8 cellular contexts compared by ENCODE assay signal in the genomic region with DNA sequence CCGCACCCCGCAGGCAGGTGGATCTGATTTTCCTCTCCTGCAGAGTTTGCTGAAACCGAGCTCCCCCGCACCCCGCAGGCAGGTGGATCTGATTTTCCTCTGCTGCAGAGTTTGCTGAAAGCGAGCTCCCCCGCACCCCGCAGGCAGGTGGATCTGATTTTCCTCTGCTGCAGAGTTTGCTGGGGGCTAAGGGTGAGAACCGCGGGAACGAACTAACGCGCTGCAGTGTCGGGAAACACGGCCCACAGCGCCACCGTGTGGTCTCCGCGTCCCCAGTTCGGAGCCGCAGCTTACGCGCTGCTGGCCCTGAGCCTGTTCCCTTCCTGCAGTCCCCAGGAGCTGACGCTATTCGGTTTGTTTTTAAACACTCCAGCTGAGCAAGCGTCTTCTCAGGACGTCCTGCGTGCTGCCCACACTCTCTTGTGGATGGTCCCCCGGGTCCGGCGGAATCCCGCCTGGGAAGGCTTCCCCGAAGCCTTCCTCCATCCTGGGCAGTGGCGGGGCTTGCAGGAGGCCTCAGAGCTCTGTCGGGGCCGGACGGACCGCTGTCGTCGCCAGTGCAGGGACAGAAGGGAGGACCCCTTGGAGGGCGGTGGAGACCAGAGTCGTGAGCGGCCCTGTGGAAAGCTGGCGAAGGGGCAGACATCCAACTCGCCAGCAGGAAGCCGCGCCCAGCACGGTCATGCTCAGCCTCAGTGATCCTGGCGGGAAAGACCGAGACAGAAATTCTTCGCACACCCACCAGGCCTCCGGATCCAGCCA.
DNase-seq lines count a peak whose midpoint lies in the region; ATAC-seq, FAIRE-seq and TF ChIP-seq lines count a peak whose summit lies in the region.

No MANE protein-coding gene starts in this region.

- H3K4me3 ChIP-seq in liver (ENCODE audit: low read depth in 1 of 3, low read length in 3 of 3), result no peak overlapping the region

- FAIRE-seq in GM18507 (lab: Jason Lieb, UNC), result peak; percentile 42

- 7% methylated on average over 52 of the region's 52 CpGs for WGBS in liver

- H3K36me3 ChIP-seq in liver (ENCODE audit: control insufficient read depth in 4 of 4, insufficient read depth in 3 of 4, low read depth in 1 of 4, low read length in 3 of 4), result no peaks in the 10 kb centered on the region

- peaks cover 0 to 8% (median 1%) of the 10 kb centered on the region in 4 donors for H3K4me1 ChIP-seq in liver (ENCODE audit: control insufficient read depth in 4 of 4, insufficient read depth in 4 of 4, low read length in 3 of 4)

- TF ChIP-seq RAD21 in liver (IDR thresholded peaks at IDR 0.05), result peak; percentile 79 to 86

- peak; percentile 90 for TF ChIP-seq CTCF in liver (IDR thresholded peaks at IDR 0.05; ENCODE audit: low read depth, low read length, missing input control)

- H3K27ac Mint-ChIP-seq in activated CD4-positive, alpha-beta T cell treated with anti-CD3 and anti-CD28 coated beads, Interleukin-2, amount 10 ng/mL, durations not matched to agents 7 days and 5 days, result no peak overlapping the region

- peak; percentile 68 for ATAC-seq in HG03159 (IDR thresholded peaks at IDR 0.05; ENCODE audit: unreplicated experiment)

- H3K9ac ChIP-seq in liver (ENCODE audit: low read depth in 1 of 2, low read length in 2 of 2), result no peak overlapping the region

- CTCF ChIA-PET in activated CD4-positive, alpha-beta T cell treated with anti-CD3 and anti-CD28 coated beads, Interleukin-2, amount 10 ng/mL, durations not matched to agents 7 days and 5 days (lab: Charles Lee), result interaction anchor here (0.7 to 1.9 kb wide), 21 partner anchors 8 to 1171 kb away, joined by 3 to 9 read pairs (median 3); no protein-coding TSS in a partner anchor

- H3K9me3 ChIP-seq in liver (ENCODE audit: control insufficient read depth in 4 of 4, low read length in 3 of 4), result no peaks in the 10 kb centered on the region

- peaks cover 36% of the 10 kb centered on the region for H3K27me3 Mint-ChIP-seq in activated CD4-positive, alpha-beta T cell treated with anti-CD3 and anti-CD28 coated beads, Interleukin-2, amount 10 ng/mL, durations not matched to agents 7 days and 5 days

- peaks cover 0 to 4% (median 2%) of the 10 kb centered on the region in 4 donors for H3K27me3 ChIP-seq in liver (ENCODE audit: control insufficient read depth in 4 of 4, insufficient read depth in 4 of 4, low read length in 3 of 4)

- DNase-seq in A172 (ENCODE audit: low spot score), result peak; percentile 53
- DNase-seq in GM18507 (ENCODE audit: extremely low spot score, insufficient read length, low read depth), result peak; percentile 81
- DNase-seq in NCI-H524 (lab: John Stamatoyannopoulos, UW), result peak; percentile 70 to 89
- DNase-seq in activated CD4-positive, alpha-beta T cell treated with anti-CD3 and anti-CD28 coated beads, Interleukin-2, amount 10 ng/mL, durations not matched to agents 7 days and 5 days, result peak; percentile 76
- peak; percentile 51 for DNase-seq in dedifferentiated amniotic fluid mesenchymal stem cell (ENCODE audit: extremely low spot score)
- DNase-seq in stimulated activated CD4-positive, alpha-beta T cell treated with anti-CD3 and anti-CD28 coated beads, Interleukin-4, amount 100 ng/mL, for 1 hour, result peak; percentile 85

- H3K36me3 Mint-ChIP-seq in activated CD4-positive, alpha-beta T cell treated with anti-CD3 and anti-CD28 coated beads, Interleukin-2, amount 10 ng/mL, durations not matched to agents 7 days and 5 days (ENCODE audit: low read depth), result no peaks in the 10 kb centered on the region

- no peaks in the 10 kb centered on the region for H3K9me3 Mint-ChIP-seq in activated CD4-positive, alpha-beta T cell treated with anti-CD3 and anti-CD28 coated beads, Interleukin-2, amount 10 ng/mL, durations not matched to agents 7 days and 5 days

- peaks cover 14% of the 10 kb centered on the region for H3K4me1 Mint-ChIP-seq in activated CD4-positive, alpha-beta T cell treated with anti-CD3 and anti-CD28 coated beads, Interleukin-2, amount 10 ng/mL, durations not matched to agents 7 days and 5 days

- POLR2A ChIA-PET in activated CD4-positive, alpha-beta T cell treated with anti-CD3 and anti-CD28 coated beads, Interleukin-2, amount 10 ng/mL, durations not matched to agents 7 days and 5 days (lab: Charles Lee), result no interaction called here

- no peak overlapping the region for H3K4me3 Mint-ChIP-seq in activated CD4-positive, alpha-beta T cell treated with anti-CD3 and anti-CD28 coated beads, Interleukin-2, amount 10 ng/mL, durations not matched to agents 7 days and 5 days

- no peak overlapping the region for H3K27ac ChIP-seq in liver (ENCODE audit: low read depth in 1 of 2, low read length in 2 of 2)

TF ChIP-seq in liver, 16 proteins besides CTCF, POLR2A, EP300 and RAD21:
- TF ChIP-seq YY1 (IDR thresholded peaks at IDR 0.05) (no peak), GABPA (IDR thresholded peaks at IDR 0.05 in 1 of 2, conservative IDR thresholded peaks at IDR 0.05 in 1 of 2) (no peak), JUND (IDR thresholded peaks at IDR 0.05) (no peak), RXRA (IDR thresholded peaks at IDR 0.05) (no peak), SP1 (IDR thresholded peaks at IDR 0.05) (no peak), NR2F2 (IDR thresholded peaks at IDR 0.05) (no peak), HNF4A (conservative IDR thresholded peaks at IDR 0.05) (no peak), TAF1 (conservative IDR thresholded peaks at IDR 0.05) (no peak), FOXA1 (IDR thresholded peaks at IDR 0.05) (no peak), EGR1 (IDR thresholded peaks at IDR 0.05; ENCODE audit: low read depth in 2 of 2) (no peak)
- TF ChIP-seq, protein P1, sequence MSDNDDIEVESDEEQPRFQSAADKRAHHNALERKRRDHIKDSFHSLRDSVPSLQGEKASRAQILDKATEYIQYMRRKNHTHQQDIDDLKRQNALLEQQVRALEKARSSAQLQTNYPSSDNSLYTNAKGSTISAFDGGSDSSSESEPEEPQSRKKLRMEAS (IDR thresholded peaks at IDR 0.05), result no peak
- TF ChIP-seq, protein P2, sequence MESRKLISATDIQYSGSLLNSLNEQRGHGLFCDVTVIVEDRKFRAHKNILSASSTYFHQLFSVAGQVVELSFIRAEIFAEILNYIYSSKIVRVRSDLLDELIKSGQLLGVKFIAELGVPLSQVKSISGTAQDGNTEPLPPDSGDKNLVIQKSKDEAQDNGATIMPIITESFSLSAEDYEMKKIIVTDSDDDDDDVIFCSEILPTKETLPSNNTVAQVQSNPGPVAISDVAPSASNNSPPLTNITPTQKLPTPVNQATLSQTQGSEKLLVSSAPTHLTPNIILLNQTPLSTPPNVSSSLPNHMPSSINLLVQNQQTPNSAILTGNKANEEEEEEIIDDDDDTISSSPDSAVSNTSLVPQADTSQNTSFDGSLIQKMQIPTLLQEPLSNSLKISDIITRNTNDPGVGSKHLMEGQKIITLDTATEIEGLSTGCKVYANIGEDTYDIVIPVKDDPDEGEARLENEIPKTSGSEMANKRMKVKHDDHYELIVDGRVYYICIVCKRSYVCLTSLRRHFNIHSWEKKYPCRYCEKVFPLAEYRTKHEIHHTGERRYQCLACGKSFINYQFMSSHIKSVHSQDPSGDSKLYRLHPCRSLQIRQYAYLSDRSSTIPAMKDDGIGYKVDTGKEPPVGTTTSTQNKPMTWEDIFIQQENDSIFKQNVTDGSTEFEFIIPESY (IDR thresholded peaks at IDR 0.05), result no peak
- TF ChIP-seq, protein P3, sequence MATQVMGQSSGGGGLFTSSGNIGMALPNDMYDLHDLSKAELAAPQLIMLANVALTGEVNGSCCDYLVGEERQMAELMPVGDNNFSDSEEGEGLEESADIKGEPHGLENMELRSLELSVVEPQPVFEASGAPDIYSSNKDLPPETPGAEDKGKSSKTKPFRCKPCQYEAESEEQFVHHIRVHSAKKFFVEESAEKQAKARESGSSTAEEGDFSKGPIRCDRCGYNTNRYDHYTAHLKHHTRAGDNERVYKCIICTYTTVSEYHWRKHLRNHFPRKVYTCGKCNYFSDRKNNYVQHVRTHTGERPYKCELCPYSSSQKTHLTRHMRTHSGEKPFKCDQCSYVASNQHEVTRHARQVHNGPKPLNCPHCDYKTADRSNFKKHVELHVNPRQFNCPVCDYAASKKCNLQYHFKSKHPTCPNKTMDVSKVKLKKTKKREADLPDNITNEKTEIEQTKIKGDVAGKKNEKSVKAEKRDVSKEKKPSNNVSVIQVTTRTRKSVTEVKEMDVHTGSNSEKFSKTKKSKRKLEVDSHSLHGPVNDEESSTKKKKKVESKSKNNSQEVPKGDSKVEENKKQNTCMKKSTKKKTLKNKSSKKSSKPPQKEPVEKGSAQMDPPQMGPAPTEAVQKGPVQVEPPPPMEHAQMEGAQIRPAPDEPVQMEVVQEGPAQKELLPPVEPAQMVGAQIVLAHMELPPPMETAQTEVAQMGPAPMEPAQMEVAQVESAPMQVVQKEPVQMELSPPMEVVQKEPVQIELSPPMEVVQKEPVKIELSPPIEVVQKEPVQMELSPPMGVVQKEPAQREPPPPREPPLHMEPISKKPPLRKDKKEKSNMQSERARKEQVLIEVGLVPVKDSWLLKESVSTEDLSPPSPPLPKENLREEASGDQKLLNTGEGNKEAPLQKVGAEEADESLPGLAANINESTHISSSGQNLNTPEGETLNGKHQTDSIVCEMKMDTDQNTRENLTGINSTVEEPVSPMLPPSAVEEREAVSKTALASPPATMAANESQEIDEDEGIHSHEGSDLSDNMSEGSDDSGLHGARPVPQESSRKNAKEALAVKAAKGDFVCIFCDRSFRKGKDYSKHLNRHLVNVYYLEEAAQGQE (IDR thresholded peaks at IDR 0.05), result no peak
- TF ChIP-seq, protein P4, sequence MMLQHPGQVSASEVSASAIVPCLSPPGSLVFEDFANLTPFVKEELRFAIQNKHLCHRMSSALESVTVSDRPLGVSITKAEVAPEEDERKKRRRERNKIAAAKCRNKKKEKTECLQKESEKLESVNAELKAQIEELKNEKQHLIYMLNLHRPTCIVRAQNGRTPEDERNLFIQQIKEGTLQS (IDR thresholded peaks at IDR 0.05), result no peak
